In the genomic region with DNA sequence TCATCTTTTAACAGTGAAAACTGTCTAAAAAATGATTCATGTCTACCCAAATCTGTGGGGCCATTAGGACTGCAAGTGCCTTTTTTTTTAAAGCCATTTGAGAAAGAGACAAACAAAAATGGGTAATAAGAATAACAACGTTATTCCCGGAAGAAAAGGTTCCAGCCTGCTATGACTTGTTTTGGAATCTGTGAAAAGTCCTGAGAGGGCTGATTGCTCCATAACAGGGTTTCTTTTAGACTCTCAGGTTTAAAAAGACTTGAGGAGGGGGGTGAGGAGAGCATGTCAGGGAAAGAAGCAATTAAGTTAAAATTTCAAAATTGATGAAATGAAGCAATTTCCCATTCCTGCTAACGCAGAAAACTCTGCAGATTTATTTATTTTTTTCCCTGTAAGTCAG, we compare ENCODE assay signal across 21 cellular contexts. TPM values are rescaled to one million over a fixed set of nuclear protein-coding genes. Genes with fewer than 3 reads are reported as not detected.
DNase-seq lines count a peak whose midpoint lies in the region; ATAC-seq and TF ChIP-seq lines count a peak whose summit lies in the region.
"Had no signal": no experiment of that assay in that cellular context is flagged by ENCODE, and none has a peak within 500 bp of the region (broad histone marks: within the 10 kb centered on the region; RNA-seq: fewer than 3 reads in every experiment).

No MANE protein-coding gene starts in this region.

- TF ChIP-seq POLR2A in esophagus squamous epithelium (IDR thresholded peaks at IDR 0.05) (no peak), transverse colon (IDR thresholded peaks at IDR 0.05) (no peak)

- peaks cover 43% of the 10 kb centered on the region for H3K4me1 ChIP-seq in adipocyte (ENCODE audit: control insufficient read depth, insufficient read depth, low read length)
- H3K4me1 ChIP-seq in esophagus squamous epithelium: peaks cover 6 to 61% (median 22%) of the 10 kb centered on the region in 3 donors
- peaks cover 49% of the 10 kb centered on the region for H3K4me1 ChIP-seq in neural progenitor cell
- peaks cover 31% of the 10 kb centered on the region for H3K4me1 ChIP-seq in upper lobe of right lung
- peaks cover 0 to 8% (median 0%) of the 10 kb centered on the region in 4 donors for H3K4me1 ChIP-seq in transverse colon

- TF ChIP-seq EP300 in transverse colon (IDR thresholded peaks at IDR 0.05; ENCODE audit: low read depth): no peak

- peaks cover 35% of the 10 kb centered on the region for H4K20me1 ChIP-seq in neural progenitor cell (ENCODE audit: low read depth)

- no peak overlapping the region for H3K4me3 Mint-ChIP-seq in neural progenitor cell
- H3K4me3 Mint-ChIP-seq in HFFc6: no peak overlapping the region
- H3K4me3 Mint-ChIP-seq: activated CD8-positive, alpha-beta memory T cell treated with anti-CD3 and anti-CD28 coated beads, Interleukin-2, amount 10 ng/mL, durations not matched to agents 7 days and 5 days; activated naive CD8-positive, alpha-beta T cell treated with anti-CD3 and anti-CD28 coated beads, Interleukin-2, amount 10 ng/mL, durations not matched to agents 7 days and 5 days; CD8-positive, alpha-beta memory T cell; T-helper 1 cell treated with Interleukin-12 subunit alpha and Interleukin-12 subunit beta and Interleukin-4 antibody, amounts not matched to agents 30 μg/mL and 1 μg/mL, for 36 hours had no signal

- peaks cover 100% of the 10 kb centered on the region for H3K79me2 ChIP-seq in neural progenitor cell (ENCODE audit: low read depth)

- H3K9me3 Mint-ChIP-seq in neural progenitor cell (no peaks in the 10 kb centered on the region), HFFc6 (no peaks in the 10 kb centered on the region)
- H3K9me3 Mint-ChIP-seq: activated naive CD8-positive, alpha-beta T cell treated with anti-CD3 and anti-CD28 coated beads, Interleukin-2, amount 10 ng/mL, durations not matched to agents 7 days and 5 days; activated T-helper 2 cell treated with anti-CD3 and anti-CD28 coated beads, Interferon-gamma antibody, Interleukin-2, Interleukin-4, amounts not matched to agents 10 μg/mL and 5 μg/mL and 100 μg/mL, durations not matched to agents 14 hours and 24 hours and 36 hours; T-helper 1 cell treated with Interleukin-12 subunit alpha and Interleukin-12 subunit beta and Interleukin-4 antibody, amounts not matched to agents 30 μg/mL and 1 μg/mL, for 36 hours had no signal

- in situ Hi-C loops in transverse colon (cut with MboI; ENCODE audit: low pct_ligation_motif_present in 1 of 4, low pct_unique_long_range_greater_than_20kb in 1 of 4, low sequenced_read_pairs in 3 of 4): no loop called here

- H3K27ac ChIP-seq in esophagus squamous epithelium (peak overlapping the region; percentile 43 to 59 (median 50)), neural progenitor cell (no peak overlapping the region), upper lobe of right lung (peak overlapping the region; percentile 24), transverse colon (peak overlapping the region in 1 of 4 donors; percentile 45)

- intact Hi-C loops in esophagus squamous epithelium (cut with DNase I) (no loop called here), upper lobe of right lung (cut with DNase I) (no loop called here), transverse colon (cut with DNase I; ENCODE audit: low total_unique reads) (no loop called here)

- no peak for TF ChIP-seq CTCF in esophagus squamous epithelium (IDR thresholded peaks at IDR 0.05)
- TF ChIP-seq CTCF in neural progenitor cell (IDR thresholded peaks at IDR 0.05): no peak
- TF ChIP-seq CTCF in upper lobe of right lung (IDR thresholded peaks at IDR 0.05): no peak
- TF ChIP-seq CTCF in HFFc6 (IDR thresholded peaks at IDR 0.05): no peak
- no peak for TF ChIP-seq CTCF in transverse colon (IDR thresholded peaks at IDR 0.05)

- peak overlapping the region; percentile 26 for H3K27ac Mint-ChIP-seq in neural progenitor cell
- H3K27ac Mint-ChIP-seq in HFFc6: no peak overlapping the region
- H3K27ac Mint-ChIP-seq: activated CD8-positive, alpha-beta memory T cell treated with anti-CD3 and anti-CD28 coated beads, Interleukin-2, amount 10 ng/mL, durations not matched to agents 7 days and 5 days; activated naive CD8-positive, alpha-beta T cell treated with anti-CD3 and anti-CD28 coated beads, Interleukin-2, amount 10 ng/mL, durations not matched to agents 7 days and 5 days; activated T-helper 2 cell treated with anti-CD3 and anti-CD28 coated beads, Interferon-gamma antibody, Interleukin-2, Interleukin-4, amounts not matched to agents 10 μg/mL and 5 μg/mL and 100 μg/mL, durations not matched to agents 14 hours and 24 hours and 36 hours; CD8-positive, alpha-beta memory T cell; T-helper 1 cell treated with Interleukin-12 subunit alpha and Interleukin-12 subunit beta and Interleukin-4 antibody, amounts not matched to agents 30 μg/mL and 1 μg/mL, for 36 hours had no signal

- peak overlapping the region; percentile 70 for H3K4me3 ChIP-seq in adipocyte (ENCODE audit: low read length)
- H3K4me3 ChIP-seq in esophagus squamous epithelium: no peak overlapping the region
- no peak overlapping the region for H3K4me3 ChIP-seq in neural progenitor cell
- H3K4me3 ChIP-seq in upper lobe of right lung: no peak overlapping the region
- H3K4me3 ChIP-seq in transverse colon: no peak overlapping the region
- H3K4me3 ChIP-seq: mucosa of descending colon had no signal

- DNase-seq in adipocyte (ENCODE audit: low read depth) (peak; percentile 40), esophagus squamous epithelium (lab: John Stamatoyannopoulos, UW) (no peak), neural progenitor cell (ENCODE audit: low spot score) (no peak), upper lobe of right lung (no peak), HFFc6 (no peak), transverse colon (no peak)
- DNase-seq: activated CD4-positive, alpha-beta T cell treated with anti-CD3 and anti-CD28 coated beads for 48 hours; activated CD8-positive, alpha-beta memory T cell treated with anti-CD3 and anti-CD28 coated beads, Interleukin-2, amount 10 ng/mL, durations not matched to agents 7 days and 5 days; activated naive CD8-positive, alpha-beta T cell treated with anti-CD3 and anti-CD28 coated beads, Interleukin-2, amount 10 ng/mL, durations not matched to agents 7 days and 5 days; CD8-positive, alpha-beta memory T cell; GOT3; Karpas-422; mucosa of descending colon; NCI-H1048; NCI-H2029; NCI-H345; OCI-M1; stimulated activated CD4-positive, alpha-beta T cell treated with anti-CD3 and anti-CD28 coated beads, Interleukin-12 subunit alpha, Interleukin-12 subunit beta, amount 100 ng/mL, for 4 hours had no signal

- H3K27me3 ChIP-seq in adipocyte (replicated peaks; ENCODE audit: control insufficient read depth, insufficient read depth, low read length) (no peaks in the 10 kb centered on the region), esophagus squamous epithelium (no peaks in the 10 kb centered on the region), neural progenitor cell (no peaks in the 10 kb centered on the region), upper lobe of right lung (no peaks in the 10 kb centered on the region), transverse colon (no peaks in the 10 kb centered on the region)

- WGBS in esophagus squamous epithelium, 2 donors: 15 to 20% methylated on average over 3 of the region's 3 CpGs
- WGBS in transverse colon (ENCODE audit: low coverage in 1 of 2), 2 donors: 48 to 74% methylated on average over 3 of the region's 3 CpGs

- H3F3A ChIP-seq in neural progenitor cell (ENCODE audit: low read depth): peaks cover 3% of the 10 kb centered on the region

- peaks cover 66% of the 10 kb centered on the region for H3K4me1 Mint-ChIP-seq in neural progenitor cell
- H3K4me1 Mint-ChIP-seq in HFFc6 (ENCODE audit: low read depth): peaks cover 28% of the 10 kb centered on the region
- H3K4me1 Mint-ChIP-seq: activated CD8-positive, alpha-beta memory T cell treated with anti-CD3 and anti-CD28 coated beads, Interleukin-2, amount 10 ng/mL, durations not matched to agents 7 days and 5 days; CD8-positive, alpha-beta memory T cell had no signal

- ATAC-seq in upper lobe of right lung (no peak), GM21529 (IDR thresholded peaks at IDR 0.05; ENCODE audit: unreplicated experiment) (no peak)
- ATAC-seq: activated CD8-positive, alpha-beta memory T cell treated with anti-CD3 and anti-CD28 coated beads, Interleukin-2, amount 10 ng/mL, durations not matched to agents 7 days and 5 days; mucosa of descending colon had no signal

- H3K36me3 Mint-ChIP-seq in neural progenitor cell (peaks cover 12% of the 10 kb centered on the region), HFFc6 (ENCODE audit: low read depth) (no peaks in the 10 kb centered on the region)
- H3K36me3 Mint-ChIP-seq: activated CD8-positive, alpha-beta memory T cell treated with anti-CD3 and anti-CD28 coated beads, Interleukin-2, amount 10 ng/mL, durations not matched to agents 7 days and 5 days; CD8-positive, alpha-beta memory T cell had no signal

- H3K4me2 ChIP-seq in neural progenitor cell: no peak overlapping the region

- H3K9ac ChIP-seq in adipocyte (ENCODE audit: low read length) (peak overlapping the region; percentile 66), neural progenitor cell (no peak overlapping the region)

- no peak overlapping the region for H2AFZ ChIP-seq in neural progenitor cell (replicated peaks)

- H3K27me3 Mint-ChIP-seq in neural progenitor cell (ENCODE audit: insufficient read depth, low read depth) (peaks cover 3% of the 10 kb centered on the region), HFFc6 (ENCODE audit: insufficient read depth) (no peaks in the 10 kb centered on the region)

- H3K9me3 ChIP-seq in adipocyte (ENCODE audit: control insufficient read depth, low read length) (no peaks in the 10 kb centered on the region), esophagus squamous epithelium (no peaks in the 10 kb centered on the region), neural progenitor cell (ENCODE audit: low read depth) (no peaks in the 10 kb centered on the region), upper lobe of right lung (no peaks in the 10 kb centered on the region), transverse colon (no peaks in the 10 kb centered on the region)
- H3K9me3 ChIP-seq: mucosa of descending colon had no signal

- H3K36me3 ChIP-seq in adipocyte (ENCODE audit: control insufficient read depth, insufficient read depth, low read length, severe bottlenecking) (no peaks in the 10 kb centered on the region), esophagus squamous epithelium (no peaks in the 10 kb centered on the region), neural progenitor cell (no peaks in the 10 kb centered on the region), upper lobe of right lung (no peaks in the 10 kb centered on the region), transverse colon (no peaks in the 10 kb centered on the region)

RNA-seq across cellular contexts. Expression of gene CACHD1, which starts 56.4 kb away (rescaled TPM):
- 10 to 100 TPM in 1 of 4 donors, 1 to 10 TPM in 3; 1.9 to 14.5 (median 4.1) TPM for total RNA-seq in esophagus squamous epithelium
- 49.9 and 61.0 TPM in 2 replicates for total RNA-seq in neural progenitor cell (ENCODE audit: low replicate concordance)
- total RNA-seq in upper lobe of right lung: 31.8 TPM
- 1 to 10 TPM; 3.9 to 5.5 (median 5.1) TPM for total RNA-seq in HFFc6 (2021; fragmentation: NEBNext Ultra II Directional; extraction: Animal tissue kit (Norgen Biotek cat#: 25700))
- total RNA-seq in transverse colon: 1 to 10 TPM in 3 of 4 donors, not detected in 1; 1.6 to 3.2 (median 2.2) TPM
